ENCODE assay signal across 24 cellular contexts in genomic region chr5:71892641-71893340, GRCh38.
A peak's percentile ranks its signal among the peaks of the same experiment; 100 is the strongest.
DNase-seq lines count a peak whose midpoint lies in the region; ATAC-seq and TF ChIP-seq lines count a peak whose summit lies in the region.
"Had no signal": no experiment of that assay in that cellular context is flagged by ENCODE, and none has a peak within 500 bp of the region (broad histone marks: within the 10 kb centered on the region; RNA-seq: fewer than 3 reads in every experiment).

No MANE protein-coding gene starts in this region.

- H3K4me2 ChIP-seq in GM23248 (ENCODE audit: unreplicated experiment) = no peak overlapping the region
- no peak overlapping the region for H3K4me2 ChIP-seq in PC-3 (ENCODE audit: low read length)

- H3K27me3 ChIP-seq in A673 (replicated peaks; ENCODE audit: insufficient read depth, low read depth, low read length, poor library complexity) (peaks cover 5% of the 10 kb centered on the region), GM23248 (replicated peaks; ENCODE audit: insufficient read depth) (no peaks in the 10 kb centered on the region), PC-3 (ENCODE audit: low read length) (no peaks in the 10 kb centered on the region)
- H3K27me3 ChIP-seq: tibial nerve had no signal

- no peaks in the 10 kb centered on the region for H3K36me3 Mint-ChIP-seq in WTC11
- H3K36me3 Mint-ChIP-seq in stimulated activated memory B cell treated with anti-CD40 and anti-IgM and Interleukin-4, amounts not matched to agents 10 μg/mL and 1 μg/mL and 100 μg/mL, for 72 hours = no peaks in the 10 kb centered on the region
- H3K36me3 Mint-ChIP-seq: CD4-positive, alpha-beta memory T cell had no signal

- no peaks in the 10 kb centered on the region for H3K36me3 ChIP-seq in A673 (ENCODE audit: insufficient read depth, low read length, poor library complexity, severe bottlenecking)
- H3K36me3 ChIP-seq in GM23248 (ENCODE audit: low read depth) = no peaks in the 10 kb centered on the region
- H3K36me3 ChIP-seq in PC-3 (ENCODE audit: low read depth, low read length) = no peaks in the 10 kb centered on the region
- H3K36me3 ChIP-seq: tibial nerve had no signal

- no peak overlapping the region for H3K27ac ChIP-seq in A673 (ENCODE audit: low read depth, low read length, poor library complexity, severe bottlenecking)
- no peak overlapping the region for H3K27ac ChIP-seq in GM23248
- H3K27ac ChIP-seq in PC-3 (ENCODE audit: low read length) = no peak overlapping the region
- H3K27ac ChIP-seq: coronary artery had no signal

- no peaks in the 10 kb centered on the region for H3K9me2 ChIP-seq in GM23248 (ENCODE audit: insufficient read depth)
- no peaks in the 10 kb centered on the region for H3K9me2 ChIP-seq in PC-3 (replicated peaks; ENCODE audit: low read length)

- TF ChIP-seq CTCF in A673 (conservative IDR thresholded peaks at IDR 0.05; ENCODE audit: low read depth, low read length) (no peak), WTC11 (IDR thresholded peaks at IDR 0.05) (no peak), PC-3 (conservative IDR thresholded peaks at IDR 0.05; ENCODE audit: low read depth, low read length) (no peak)

- no peak overlapping the region for H3K4me3 Mint-ChIP-seq in WTC11
- H3K4me3 Mint-ChIP-seq in stimulated activated memory B cell treated with anti-CD40 and anti-IgM and Interleukin-4, amounts not matched to agents 10 μg/mL and 1 μg/mL and 100 μg/mL, for 72 hours = no peak overlapping the region
- H3K4me3 Mint-ChIP-seq: activated naive CD8-positive, alpha-beta T cell treated with anti-CD3 and anti-CD28 coated beads, Interleukin-2, amount 50 U/mL, for 24 hours; CD4-positive, alpha-beta memory T cell; naive thymus-derived CD8-positive, alpha-beta T cell had no signal

- no peak overlapping the region for H3K27ac Mint-ChIP-seq in WTC11
- no peak overlapping the region for H3K27ac Mint-ChIP-seq in stimulated activated memory B cell treated with anti-CD40 and anti-IgM and Interleukin-4, amounts not matched to agents 10 μg/mL and 1 μg/mL and 100 μg/mL, for 72 hours
- H3K27ac Mint-ChIP-seq: activated naive CD8-positive, alpha-beta T cell treated with anti-CD3 and anti-CD28 coated beads, Interleukin-2, amount 50 U/mL, for 24 hours; CD4-positive, alpha-beta memory T cell; naive thymus-derived CD8-positive, alpha-beta T cell had no signal

- peaks cover 15% of the 10 kb centered on the region for H3K4me1 Mint-ChIP-seq in WTC11
- H3K4me1 Mint-ChIP-seq in stimulated activated memory B cell treated with anti-CD40 and anti-IgM and Interleukin-4, amounts not matched to agents 10 μg/mL and 1 μg/mL and 100 μg/mL, for 72 hours = no peaks in the 10 kb centered on the region
- H3K4me1 Mint-ChIP-seq: activated naive CD8-positive, alpha-beta T cell treated with anti-CD3 and anti-CD28 coated beads, Interleukin-2, amount 50 U/mL, for 24 hours had no signal

- H3K4me3 ChIP-seq in A673 (ENCODE audit: low read depth, low read length, poor library complexity, severe bottlenecking) = no peak overlapping the region
- H3K4me3 ChIP-seq in GM23248 = no peak overlapping the region
- H3K4me3 ChIP-seq in PC-3 (ENCODE audit: low read length) = no peak overlapping the region
- H3K4me3 ChIP-seq: coronary artery, tibial nerve had no signal

- H3K27me3 Mint-ChIP-seq in WTC11 (ENCODE audit: low read depth) = peaks cover 25% of the 10 kb centered on the region
- peaks cover 28% of the 10 kb centered on the region for H3K27me3 Mint-ChIP-seq in stimulated activated memory B cell treated with anti-CD40 and anti-IgM and Interleukin-4, amounts not matched to agents 10 μg/mL and 1 μg/mL and 100 μg/mL, for 72 hours

- no peak overlapping the region for H3K9ac ChIP-seq in GM23248
- H3K9ac ChIP-seq in PC-3 (ENCODE audit: low read length) = no peak overlapping the region

- in situ Hi-C loops in GM23248 (cut with MboI) = no loop called here

- BruUV-seq in A673 (replicated peaks; lab: Mats Ljungman, UMichigan) (no TSS peak), PC-3 (replicated peaks; lab: Mats Ljungman, UMichigan) (no TSS peak)

- 83 to 90% methylated on average over 3 of the region's 3 CpGs for WGBS in GM23248 (ENCODE audit: low coverage in 1 of 2, low lambda C conversion rate in 2 of 2, missing lambda C conversion rate in 2 of 2), 2 experiments

- POLR2A ChIA-PET in A673 (lab: Charles Lee; ENCODE audit: low non-redundant PET) = no interaction called here
- POLR2A ChIA-PET in WTC11 (lab: Charles Lee) = no interaction called here
- POLR2A ChIA-PET in PC-3 (lab: Charles Lee; ENCODE audit: unreplicated experiment) = no interaction called here

- CTCF ChIA-PET in A673 (lab: Charles Lee) = no interaction called here
- CTCF ChIA-PET in WTC11 (lab: Charles Lee) = no interaction called here
- CTCF ChIA-PET in PC-3 (lab: Charles Lee) = no interaction called here

- H2AFZ ChIP-seq in GM23248 (no peak overlapping the region), PC-3 (ENCODE audit: low read length) (no peak overlapping the region)

- H3K4me1 ChIP-seq in A673 (ENCODE audit: insufficient read depth, low read length, poor library complexity, severe bottlenecking) = no peaks in the 10 kb centered on the region
- peaks cover 22% of the 10 kb centered on the region for H3K4me1 ChIP-seq in GM23248 (ENCODE audit: insufficient read depth)
- H3K4me1 ChIP-seq in PC-3 (ENCODE audit: insufficient read depth, low read length) = no peaks in the 10 kb centered on the region

- peaks cover 36% of the 10 kb centered on the region for H3K9me3 Mint-ChIP-seq in WTC11
- H3K9me3 Mint-ChIP-seq in stimulated activated memory B cell treated with anti-CD40 and anti-IgM and Interleukin-4, amounts not matched to agents 10 μg/mL and 1 μg/mL and 100 μg/mL, for 72 hours = peaks cover 3% of the 10 kb centered on the region

- H3F3A ChIP-seq in GM23248 (ENCODE audit: insufficient read depth) = no peaks in the 10 kb centered on the region
- no peaks in the 10 kb centered on the region for H3F3A ChIP-seq in PC-3 (ENCODE audit: low read length, unreplicated experiment)

- intact Hi-C loops in A673 (cut with micrococcal nuclease; ENCODE audit: unreplicated experiment) = no loop called here
- intact Hi-C loops in PC-3 (cut with micrococcal nuclease) = no loop called here

- H4K20me1 ChIP-seq in GM23248 (ENCODE audit: insufficient read depth) (no peaks in the 10 kb centered on the region), PC-3 (ENCODE audit: low read length) (no peaks in the 10 kb centered on the region)

- H3K9me3 ChIP-seq in A673 (ENCODE audit: low read depth, low read length, poor library complexity, severe bottlenecking) = no peaks in the 10 kb centered on the region
- no peaks in the 10 kb centered on the region for H3K9me3 ChIP-seq in GM23248 (ENCODE audit: low read depth)
- no peaks in the 10 kb centered on the region for H3K9me3 ChIP-seq in PC-3 (ENCODE audit: low read length)
- H3K9me3 ChIP-seq: tibial nerve had no signal

- DNase-seq in A673 (ENCODE audit: low spot score) = peak; percentile 4
- DNase-seq in GM23248 = peak; percentile 28
- peak; percentile 22 for DNase-seq in WTC11 (ENCODE audit: low spot score)
- peak; percentile 2 for DNase-seq in inferior parietal cortex (ENCODE audit: extremely low spot score)
- no peak for DNase-seq in stimulated activated CD4-positive, alpha-beta T cell treated with anti-CD3 and anti-CD28 coated beads, Interleukin-4, amount 100 ng/mL, for 4 hours
- no peak for DNase-seq in PC-3
- DNase-seq: activated CD4-positive, alpha-beta T cell treated with anti-CD3 and anti-CD28 coated beads for 48 hours; activated effector memory CD4-positive, alpha-beta T cell treated with Interleukin-2 at 50 U/mL for 16 hours; activated naive CD8-positive, alpha-beta T cell treated with anti-CD3 and anti-CD28 coated beads, Interleukin-2, amount 50 U/mL, for 24 hours; CD4-positive, alpha-beta memory T cell; DMS53; GOT3; Karpas-422; kidney; naive thymus-derived CD8-positive, alpha-beta T cell; NCI-H1048; NCI-H2107; NCI-H524 treated with DMSO at 0.1 percent for 48 hours; posterior cingulate gyrus; stimulated activated naive CD4-positive, alpha-beta T cell had no signal

- H3K79me2 ChIP-seq in GM23248 (ENCODE audit: insufficient read depth) (no peaks in the 10 kb centered on the region), PC-3 (ENCODE audit: low read length) (no peaks in the 10 kb centered on the region)

- ATAC-seq in WTC11 (no peak; the same call in 1 of the 2 replicates), PC-3 (no peak), HG02610 (IDR thresholded peaks at IDR 0.05; ENCODE audit: unreplicated experiment) (no peak)
- ATAC-seq in stimulated activated memory B cell treated with anti-CD40 and anti-IgM and Interleukin-4, amounts not matched to agents 10 μg/mL and 1 μg/mL and 100 μg/mL, for 72 hours = no peak
- ATAC-seq: activated naive CD8-positive, alpha-beta T cell treated with anti-CD3 and anti-CD28 coated beads, Interleukin-2, amount 50 U/mL, for 24 hours; naive thymus-derived CD8-positive, alpha-beta T cell had no signal

TF ChIP-seq in WTC11, 78 proteins besides CTCF, POLR2A, EP300 and RAD21:
- TF ChIP-seq ZNF425 (CRISPR knock-in tag; conservative IDR thresholded peaks at IDR 0.05) (no peak), ZNF121 (CRISPR knock-in tag; IDR thresholded peaks at IDR 0.05) (no peak)
- TF ChIP-seq, protein P1, sequence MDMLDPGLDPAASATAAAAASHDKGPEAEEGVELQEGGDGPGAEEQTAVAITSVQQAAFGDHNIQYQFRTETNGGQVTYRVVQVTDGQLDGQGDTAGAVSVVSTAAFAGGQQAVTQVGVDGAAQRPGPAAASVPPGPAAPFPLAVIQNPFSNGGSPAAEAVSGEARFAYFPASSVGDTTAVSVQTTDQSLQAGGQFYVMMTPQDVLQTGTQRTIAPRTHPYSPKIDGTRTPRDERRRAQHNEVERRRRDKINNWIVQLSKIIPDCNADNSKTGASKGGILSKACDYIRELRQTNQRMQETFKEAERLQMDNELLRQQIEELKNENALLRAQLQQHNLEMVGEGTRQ (CRISPR knock-in tag; IDR thresholded peaks at IDR 0.05) = 0 out of 2 replicates have a peak, but pooled peaks have one; percentile 23

Comparison
In these comparisons a context has a peak if more than half of its experiments do, and no peak if none do; other contexts are left out.
1. DNase-seq: peak in A673 (single experiment), GM23248 (single experiment), WTC11 (single experiment) and inferior parietal cortex (single experiment); none in stimulated activated CD4-positive, alpha-beta T cell treated with anti-CD3 and anti-CD28 coated beads, Interleukin-4, amount 100 ng/mL, for 4 hours (0 of 2) and PC-3 (single experiment).